Comparison of ENCODE assay signal across 1 cellular context in genomic region chr14:24513009-24513408, GRCh38.
TF ChIP-seq lines count a peak whose summit lies in the region.

No MANE protein-coding gene starts in this region.

TF ChIP-seq in GM12878, 131 proteins besides CTCF, POLR2A, EP300 and RAD21 (continued from another document):
- no peak for TF ChIP-seq ZBED1 (IDR thresholded peaks at IDR 0.05; ENCODE audit: borderline replicate concordance)
TF ChIP-seq in GM12878: peak in this region for 1.
